Comparison of ENCODE assay signal across 23 cellular contexts in genomic region chr10:74094231-74094630, GRCh38. TPM values are rescaled to one million over a fixed set of nuclear protein-coding genes. Genes with fewer than 3 reads are reported as not detected.
DNase-seq lines count a peak whose midpoint lies in the region; ATAC-seq, FAIRE-seq and TF ChIP-seq lines count a peak whose summit lies in the region.
"Had no signal": no experiment of that assay in that cellular context is flagged by ENCODE, and none has a peak within 500 bp of the region (broad histone marks: within the 10 kb centered on the region; RNA-seq: fewer than 3 reads in every experiment).

No MANE protein-coding gene starts in this region.

- in situ Hi-C loops in HepG2 (cut with HindIII; ENCODE audit: extremely low pct_ligation_motif_present, low pct_unique_long_range_greater_than_20kb): no loop called here

- no peak overlapping the region for H2AFZ ChIP-seq in HepG2 (ENCODE audit: low read length)

- H3K9ac ChIP-seq in HepG2 (ENCODE audit: insufficient read depth, low read depth, low read length): no peak overlapping the region
- H3K9ac ChIP-seq in colonic mucosa (ENCODE audit: low read depth in 2 of 2, low read length in 2 of 2): no peak overlapping the region

- CTCF ChIA-PET in HepG2 (lab: Yijun Ruan, JAX; ENCODE audit: low intra/inter-chr PET ratio, low total read pairs): no interaction called here

- ATAC-seq in right lobe of liver (peak; percentile 39 to 75 (median 64)), HepG2 (no peak)
- ATAC-seq in central memory CD8-positive, alpha-beta T cell (replicated peaks; ENCODE audit: extremely low read depth, poor library complexity, severe bottlenecking): no peak
- ATAC-seq in activated naive CD4-positive, alpha-beta T cell treated with anti-CD3 and anti-CD28 coated beads, Interleukin-2, amount 50 U/mL, for 72 hours: no peak
- ATAC-seq: HCT116 had no signal

- no peak overlapping the region for H3K4me3 ChIP-seq in right lobe of liver
- H3K4me3 ChIP-seq in HepG2 (replicated peaks in 1 of 3; ENCODE audit: insufficient read depth in 1 of 3, low read depth in 2 of 3, low read length in 3 of 3): no peak overlapping the region
- no peak overlapping the region for H3K4me3 ChIP-seq in thyroid gland (replicated peaks in 1 of 3)
- H3K4me3 ChIP-seq in right atrium auricular region: no peak overlapping the region
- no peak overlapping the region for H3K4me3 ChIP-seq in colonic mucosa
- H3K4me3 ChIP-seq: K562, Peyer's patch had no signal

- intact Hi-C loops in right lobe of liver (cut with DNase I) (loop anchor here in 1 of 2 donors (10.0 kb wide), 1 partner anchor 209 kb away; no protein-coding TSS in a partner anchor), HepG2 (cut with micrococcal nuclease; ENCODE audit: unreplicated experiment) (no loop called here), thyroid gland (cut with DNase I) (no loop called here), colonic mucosa (cut with DNase I) (no loop called here)

- H3K36me3 Mint-ChIP-seq in central memory CD8-positive, alpha-beta T cell (ENCODE audit: insufficient read depth): peaks cover 55% of the 10 kb centered on the region
- peaks cover 72% of the 10 kb centered on the region for H3K36me3 Mint-ChIP-seq in nephron progenitor cell (ENCODE audit: low read depth)
- no peaks in the 10 kb centered on the region for H3K36me3 Mint-ChIP-seq in activated naive CD4-positive, alpha-beta T cell treated with anti-CD3 and anti-CD28 coated beads, Interleukin-2, amount 50 U/mL, for 72 hours

- H3K9me3 Mint-ChIP-seq in central memory CD8-positive, alpha-beta T cell: no peaks in the 10 kb centered on the region
- H3K9me3 Mint-ChIP-seq in nephron progenitor cell: no peaks in the 10 kb centered on the region
- no peaks in the 10 kb centered on the region for H3K9me3 Mint-ChIP-seq in activated naive CD4-positive, alpha-beta T cell treated with anti-CD3 and anti-CD28 coated beads, Interleukin-2, amount 50 U/mL, for 72 hours
- H3K9me3 Mint-ChIP-seq: CD8-positive, alpha-beta memory T cell had no signal

- BruUV-seq in HepG2 (replicated peaks; lab: Mats Ljungman, UMichigan): no TSS peak

- no peaks in the 10 kb centered on the region for H4K20me1 ChIP-seq in HepG2 (ENCODE audit: insufficient read depth, low read length)

- no peaks in the 10 kb centered on the region for H3K27me3 Mint-ChIP-seq in central memory CD8-positive, alpha-beta T cell
- no peaks in the 10 kb centered on the region for H3K27me3 Mint-ChIP-seq in nephron progenitor cell (ENCODE audit: low read depth, poor library complexity)
- H3K27me3 Mint-ChIP-seq: CD8-positive, alpha-beta memory T cell had no signal

- WGBS in right lobe of liver (ENCODE audit: insufficient coverage, low coverage, low lambda C conversion rate, missing lambda C conversion rate): 21% methylated on average over 2 of the region's 7 CpGs
- 98% methylated on average over 6 of the region's 7 CpGs for WGBS in HepG2 (ENCODE audit: low lambda C conversion rate)
- WGBS in thyroid gland, 2 donors: 89 to 94% methylated on average over 7 of the region's 7 CpGs

- peaks cover 0 to 29% (median 2%) of the 10 kb centered on the region in 4 donors for H3K36me3 ChIP-seq in right lobe of liver
- peaks cover 17 to 67% of the 10 kb centered on the region in 2 experiments; a peak in 4 of 5 replicates for H3K36me3 ChIP-seq in HepG2 (replicated peaks in 1 of 2; ENCODE audit: control insufficient read depth in 1 of 2, insufficient read depth in 2 of 2, low read length in 2 of 2)
- peaks cover 36 to 43% of the 10 kb centered on the region in 2 donors for H3K36me3 ChIP-seq in thyroid gland
- H3K36me3 ChIP-seq in right atrium auricular region: peaks cover 99% of the 10 kb centered on the region
- H3K36me3 ChIP-seq in colonic mucosa: peaks cover 19% of the 10 kb centered on the region

- POLR2A ChIA-PET in HepG2 (lab: Yijun Ruan, JAX): no interaction called here

- TF ChIP-seq CTCF in right lobe of liver (IDR thresholded peaks at IDR 0.05): no peak
- no peak for TF ChIP-seq CTCF in HepG2 (CRISPR knock-in tag; IDR thresholded peaks at IDR 0.05)
- TF ChIP-seq CTCF in nephron progenitor cell (IDR thresholded peaks at IDR 0.05): no peak
- TF ChIP-seq CTCF in thyroid gland (IDR thresholded peaks at IDR 0.05): no peak
- no peak for TF ChIP-seq CTCF in right atrium auricular region (IDR thresholded peaks at IDR 0.05)
- no peak for TF ChIP-seq CTCF in colonic mucosa (IDR thresholded peaks at IDR 0.05)

- no peak for TF ChIP-seq RAD21 in HepG2 (CRISPR knock-in tag; IDR thresholded peaks at IDR 0.05)

- H3K4me2 ChIP-seq in HepG2 (ENCODE audit: low read depth, low read length): no peak overlapping the region

- H3K9me3 ChIP-seq in right lobe of liver: no peaks in the 10 kb centered on the region
- H3K9me3 ChIP-seq in HepG2 (ENCODE audit: low read length): no peaks in the 10 kb centered on the region
- H3K9me3 ChIP-seq in thyroid gland: no peaks in the 10 kb centered on the region
- no peaks in the 10 kb centered on the region for H3K9me3 ChIP-seq in right atrium auricular region
- no peaks in the 10 kb centered on the region for H3K9me3 ChIP-seq in colonic mucosa
- H3K9me3 ChIP-seq: Peyer's patch had no signal

- H3K79me2 ChIP-seq in HepG2 (ENCODE audit: insufficient read depth, low read length): no peaks in the 10 kb centered on the region

- H3K27ac Mint-ChIP-seq in central memory CD8-positive, alpha-beta T cell (ENCODE audit: low read depth): peak overlapping the region; percentile 54
- peak overlapping the region; percentile 82 for H3K27ac Mint-ChIP-seq in nephron progenitor cell
- H3K27ac Mint-ChIP-seq in activated naive CD4-positive, alpha-beta T cell treated with anti-CD3 and anti-CD28 coated beads, Interleukin-2, amount 50 U/mL, for 72 hours: no peak overlapping the region

- no peak for FAIRE-seq in HepG2 (lab: Jason Lieb, UNC)
- FAIRE-seq: GM12891, K562 had no signal

- H3K27me3 ChIP-seq in right lobe of liver (no peaks in the 10 kb centered on the region), HepG2 (ENCODE audit: control insufficient read depth in 1 of 2, insufficient read depth in 2 of 2, low read length in 2 of 2) (no peaks in the 10 kb centered on the region), thyroid gland (no peaks in the 10 kb centered on the region), right atrium auricular region (no peaks in the 10 kb centered on the region), colonic mucosa (no peaks in the 10 kb centered on the region)
- H3K27me3 ChIP-seq: Peyer's patch had no signal

- peak; percentile 34 to 65 (median 64) for DNase-seq in right lobe of liver
- no peak for DNase-seq in HepG2 (ENCODE audit: low spot score)
- DNase-seq in central memory CD8-positive, alpha-beta T cell (ENCODE audit: low spot score in 2 of 2): no peak
- DNase-seq in nephron progenitor cell: no peak
- no peak for DNase-seq in thyroid gland
- DNase-seq in right atrium auricular region (ENCODE audit: low spot score): no peak
- no peak for DNase-seq in activated naive CD4-positive, alpha-beta T cell treated with anti-CD3 and anti-CD28 coated beads, Interleukin-2, amount 50 U/mL, for 72 hours (ENCODE audit: low spot score in 2 of 2)
- no peak for DNase-seq in colonic mucosa
- DNase-seq: AML-193; C1 segment of cervical spinal cord; Calu3; CD8-positive, alpha-beta memory T cell; DMS153; MM.1S; NCI-H1048; NCI-H1436 treated with DMSO at 0.1 percent for 48 hours; NCI-H2081; NCI-H2171 treated with DMSO at 0.1 percent for 48 hours; NCI-H526; Peyer's patch had no signal

- no peak overlapping the region for H3K27ac ChIP-seq in right lobe of liver
- no peak overlapping the region for H3K27ac ChIP-seq in HepG2 (ENCODE audit: extremely low read length, insufficient read depth, low read length)
- H3K27ac ChIP-seq in thyroid gland: no peak overlapping the region
- H3K27ac ChIP-seq in right atrium auricular region: no peak overlapping the region
- H3K27ac ChIP-seq in colonic mucosa: no peak overlapping the region
- H3K27ac ChIP-seq: Peyer's patch had no signal

- TF ChIP-seq POLR2A in right lobe of liver (IDR thresholded peaks at IDR 0.05) (no peak), HepG2 (IDR thresholded peaks at IDR 0.05; ENCODE audit: insufficient read depth in 1 of 2, low read depth in 2 of 2, low read length in 2 of 2) (no peak), thyroid gland (IDR thresholded peaks at IDR 0.05) (no peak)

- TF ChIP-seq EP300 in HepG2 (IDR thresholded peaks at IDR 0.05; ENCODE audit: low read depth in 2 of 2, low read length in 2 of 2) (no peak), HepG2 (CRISPR knock-in tag; IDR thresholded peaks at IDR 0.05; ENCODE audit: borderline replicate concordance) (no peak)

- no peak overlapping the region for H3K4me3 Mint-ChIP-seq in central memory CD8-positive, alpha-beta T cell
- H3K4me3 Mint-ChIP-seq in nephron progenitor cell: no peak overlapping the region
- H3K4me3 Mint-ChIP-seq: CD8-positive, alpha-beta memory T cell had no signal

- no peaks in the 10 kb centered on the region for H3K4me1 Mint-ChIP-seq in central memory CD8-positive, alpha-beta T cell
- no peaks in the 10 kb centered on the region for H3K4me1 Mint-ChIP-seq in nephron progenitor cell
- H3K4me1 Mint-ChIP-seq: CD8-positive, alpha-beta memory T cell had no signal

- peaks cover 0 to 14% (median 4%) of the 10 kb centered on the region in 4 donors for H3K4me1 ChIP-seq in right lobe of liver
- no peaks in the 10 kb centered on the region for H3K4me1 ChIP-seq in HepG2 (ENCODE audit: insufficient read depth, low read length)
- H3K4me1 ChIP-seq in thyroid gland: no peaks in the 10 kb centered on the region
- no peaks in the 10 kb centered on the region for H3K4me1 ChIP-seq in right atrium auricular region
- H3K4me1 ChIP-seq in colonic mucosa: no peaks in the 10 kb centered on the region
- H3K4me1 ChIP-seq: Peyer's patch had no signal

RNA-seq across cellular contexts. Expression of gene AP3M1, which starts 56.4 kb away (rescaled TPM):
- total RNA-seq in right lobe of liver (10 to 100 TPM; 16.2 to 22.4 (median 19.9) TPM), HepG2 (2016; rRNA removed; fragmentation: Illumina TruSeq; extraction: Trizol) (31.6 and 51.1 TPM in 2 replicates), thyroid gland (10 to 100 TPM; 28.9 to 35.2 (median 32.4) TPM), right atrium auricular region (10 to 100 TPM; 20.2 to 27.6 TPM), colonic mucosa (10 to 100 TPM; 30.5 to 31.7 TPM)
- total RNA-seq in HepG2 (2016; cell fraction: cytosol; rRNA removed; fragmentation: Illumina TruSeq; extraction: Trizol; ENCODE audit: low read depth): 3.0 and 3.7 TPM in 2 replicates
- total RNA-seq in HepG2 (2016; cell fraction: insoluble cytoplasmic fraction; rRNA removed; fragmentation: Illumina TruSeq; extraction: Trizol): 33.1 and 46.7 TPM in 2 replicates
- 10.2 and 13.3 TPM in 2 replicates for total RNA-seq in HepG2 (2016; cell fraction: membrane; rRNA removed; fragmentation: Illumina TruSeq; extraction: Trizol)
- 23.1 and 30.8 TPM in 2 replicates for total RNA-seq in HepG2 (2016; cell fraction: nucleus; rRNA removed; fragmentation: Illumina TruSeq; extraction: Trizol)
- 23.7 and 29.0 TPM in 2 replicates for polyA plus RNA-seq in HepG2 (2011; rRNA removed)
- polyA plus RNA-seq in HepG2 (2011; cell fraction: cytosol; rRNA removed): 12.2 and 18.6 TPM in 2 replicates
- 16.9 and 19.8 TPM in 2 replicates for polyA plus RNA-seq in HepG2 (2011; cell fraction: nucleus; rRNA removed)
- 23.2 and 28.6 TPM in 2 replicates for polyA plus RNA-seq in HepG2 (2012)
- 1.9 and 2.0 TPM in 2 replicates for polyA plus RNA-seq in HepG2 (2016; cell fraction: cytosol; fragmentation: Illumina TruSeq; extraction: Trizol; ENCODE audit: low read depth)
- polyA plus RNA-seq in HepG2 (2016; cell fraction: insoluble cytoplasmic fraction; fragmentation: Illumina TruSeq; extraction: Trizol; ENCODE audit: low read depth): 42.8 and 44.8 TPM in 2 replicates
- 5.4 and 5.6 TPM in 2 replicates for polyA plus RNA-seq in HepG2 (2016; cell fraction: membrane; fragmentation: Illumina TruSeq; extraction: Trizol; ENCODE audit: low read depth)
- 31.0 and 32.0 TPM in 2 replicates for polyA plus RNA-seq in HepG2 (2016; cell fraction: nucleus; fragmentation: Illumina TruSeq; extraction: Trizol; ENCODE audit: insufficient read depth, low read depth)
- polyA minus RNA-seq in HepG2 (2011; rRNA and poly(A)+ RNA removed; ENCODE audit: low replicate concordance): 19.8 and 58.2 TPM in 2 replicates
- 23.2 and 23.7 TPM in 2 replicates for polyA minus RNA-seq in HepG2 (2011; cell fraction: cytosol; rRNA and poly(A)+ RNA removed)
- 43.5 and 43.8 TPM in 2 replicates for polyA minus RNA-seq in HepG2 (2011; cell fraction: nucleus; rRNA and poly(A)+ RNA removed)
- 10 to 100 TPM; 29.7 to 39.7 TPM for total RNA-seq in activated naive CD4-positive, alpha-beta T cell treated with anti-CD3 and anti-CD28 coated beads, Interleukin-2, amount 50 U/mL, for 72 hours

RNA-seq across cellular contexts. Expression of gene ADK, which starts 56.8 kb away (rescaled TPM):
- total RNA-seq in right lobe of liver (10 to 100 TPM; 54.2 to 92.5 (median 63.5) TPM), HepG2 (2016; rRNA removed; fragmentation: Illumina TruSeq; extraction: Trizol) (79.1 and 129 TPM in 2 replicates), thyroid gland (10 to 100 TPM; 62.1 to 84.7 (median 74.4) TPM), right atrium auricular region (10 to 100 TPM; 23.7 to 31.6 TPM), colonic mucosa (10 to 100 TPM; 20.2 to 27.6 TPM)
- total RNA-seq in HepG2 (2016; cell fraction: cytosol; rRNA removed; fragmentation: Illumina TruSeq; extraction: Trizol; ENCODE audit: low read depth): 26.6 and 27.5 TPM in 2 replicates
- total RNA-seq in HepG2 (2016; cell fraction: insoluble cytoplasmic fraction; rRNA removed; fragmentation: Illumina TruSeq; extraction: Trizol): 75.9 and 131 TPM in 2 replicates
- total RNA-seq in HepG2 (2016; cell fraction: membrane; rRNA removed; fragmentation: Illumina TruSeq; extraction: Trizol): 36.9 and 37.6 TPM in 2 replicates
- total RNA-seq in HepG2 (2016; cell fraction: nucleus; rRNA removed; fragmentation: Illumina TruSeq; extraction: Trizol): 68.1 and 76.5 TPM in 2 replicates
- 35.0 and 48.6 TPM in 2 replicates for polyA plus RNA-seq in HepG2 (2011; rRNA removed)
- polyA plus RNA-seq in HepG2 (2011; cell fraction: cytosol; rRNA removed): 21.6 and 31.1 TPM in 2 replicates
- 9.1 and 9.6 TPM in 2 replicates for polyA plus RNA-seq in HepG2 (2011; cell fraction: nucleus; rRNA removed)
- 33.5 and 43.4 TPM in 2 replicates for polyA plus RNA-seq in HepG2 (2012)
- polyA plus RNA-seq in HepG2 (2016; cell fraction: cytosol; fragmentation: Illumina TruSeq; extraction: Trizol; ENCODE audit: low read depth): 32.5 and 34.3 TPM in 2 replicates
- 174 and 182 TPM in 2 replicates for polyA plus RNA-seq in HepG2 (2016; cell fraction: insoluble cytoplasmic fraction; fragmentation: Illumina TruSeq; extraction: Trizol; ENCODE audit: low read depth)
- polyA plus RNA-seq in HepG2 (2016; cell fraction: membrane; fragmentation: Illumina TruSeq; extraction: Trizol; ENCODE audit: low read depth): 35.0 and 37.9 TPM in 2 replicates
- polyA plus RNA-seq in HepG2 (2016; cell fraction: nucleus; fragmentation: Illumina TruSeq; extraction: Trizol; ENCODE audit: insufficient read depth, low read depth): 48.1 and 53.1 TPM in 2 replicates
- polyA minus RNA-seq in HepG2 (2011; rRNA and poly(A)+ RNA removed; ENCODE audit: low replicate concordance): 13.1 and 16.9 TPM in 2 replicates
- 17.2 and 21.8 TPM in 2 replicates for polyA minus RNA-seq in HepG2 (2011; cell fraction: cytosol; rRNA and poly(A)+ RNA removed)
- polyA minus RNA-seq in HepG2 (2011; cell fraction: nucleus; rRNA and poly(A)+ RNA removed): 77.4 and 91.6 TPM in 2 replicates
- total RNA-seq in activated naive CD4-positive, alpha-beta T cell treated with anti-CD3 and anti-CD28 coated beads, Interleukin-2, amount 50 U/mL, for 72 hours: 10 to 100 TPM; 52.0 to 53.3 TPM

Comparison
In these comparisons a context has a peak if more than half of its experiments do, and no peak if none do; other contexts are left out.
1. ATAC-seq: peak in right lobe of liver (4 of 4); none in HepG2 (single experiment), central memory CD8-positive, alpha-beta T cell (single experiment) and activated naive CD4-positive, alpha-beta T cell treated with anti-CD3 and anti-CD28 coated beads, Interleukin-2, amount 50 U/mL, for 72 hours (0 of 2).
2. DNase-seq: peak in right lobe of liver (3 of 3); none in HepG2 (single experiment), central memory CD8-positive, alpha-beta T cell (0 of 2), nephron progenitor cell (single experiment), thyroid gland (0 of 2), right atrium auricular region (single experiment), activated naive CD4-positive, alpha-beta T cell treated with anti-CD3 and anti-CD28 coated beads, Interleukin-2, amount 50 U/mL, for 72 hours (0 of 2) and colonic mucosa (single experiment).
3. H3K27ac Mint-ChIP-seq: peak in central memory CD8-positive, alpha-beta T cell (single experiment) and nephron progenitor cell (single experiment); none in activated naive CD4-positive, alpha-beta T cell treated with anti-CD3 and anti-CD28 coated beads, Interleukin-2, amount 50 U/mL, for 72 hours (0 of 2).